1 cellular context compared by ENCODE assay signal in genomic region chr10:28949005-28950004, GRCh38.
A peak's percentile ranks its signal among the peaks of the same experiment; 100 is the strongest.
TF ChIP-seq lines count a peak whose summit lies in the region.

No MANE protein-coding gene starts in this region.

TF ChIP-seq in K562, 482 proteins besides CTCF, POLR2A, EP300 and RAD21 (continued from another document and continues in another):
- TF ChIP-seq, protein P1, sequence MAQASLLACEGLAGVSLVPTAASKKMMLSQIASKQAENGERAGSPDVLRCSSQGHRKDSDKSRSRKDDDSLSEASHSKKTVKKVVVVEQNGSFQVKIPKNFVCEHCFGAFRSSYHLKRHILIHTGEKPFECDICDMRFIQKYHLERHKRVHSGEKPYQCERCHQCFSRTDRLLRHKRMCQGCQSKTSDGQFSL (CRISPR knock-in tag; IDR thresholded peaks at IDR 0.05) = 0 out of 2 replicates have a peak, but pooled peaks have one; percentile 20
- TF ChIP-seq, protein P1 (tag; IDR thresholded peaks at IDR 0.05) = peak in 1 of 2 experiments; percentile 53; a peak in 1 of 4 replicates
- TF ChIP-seq, protein P2, sequence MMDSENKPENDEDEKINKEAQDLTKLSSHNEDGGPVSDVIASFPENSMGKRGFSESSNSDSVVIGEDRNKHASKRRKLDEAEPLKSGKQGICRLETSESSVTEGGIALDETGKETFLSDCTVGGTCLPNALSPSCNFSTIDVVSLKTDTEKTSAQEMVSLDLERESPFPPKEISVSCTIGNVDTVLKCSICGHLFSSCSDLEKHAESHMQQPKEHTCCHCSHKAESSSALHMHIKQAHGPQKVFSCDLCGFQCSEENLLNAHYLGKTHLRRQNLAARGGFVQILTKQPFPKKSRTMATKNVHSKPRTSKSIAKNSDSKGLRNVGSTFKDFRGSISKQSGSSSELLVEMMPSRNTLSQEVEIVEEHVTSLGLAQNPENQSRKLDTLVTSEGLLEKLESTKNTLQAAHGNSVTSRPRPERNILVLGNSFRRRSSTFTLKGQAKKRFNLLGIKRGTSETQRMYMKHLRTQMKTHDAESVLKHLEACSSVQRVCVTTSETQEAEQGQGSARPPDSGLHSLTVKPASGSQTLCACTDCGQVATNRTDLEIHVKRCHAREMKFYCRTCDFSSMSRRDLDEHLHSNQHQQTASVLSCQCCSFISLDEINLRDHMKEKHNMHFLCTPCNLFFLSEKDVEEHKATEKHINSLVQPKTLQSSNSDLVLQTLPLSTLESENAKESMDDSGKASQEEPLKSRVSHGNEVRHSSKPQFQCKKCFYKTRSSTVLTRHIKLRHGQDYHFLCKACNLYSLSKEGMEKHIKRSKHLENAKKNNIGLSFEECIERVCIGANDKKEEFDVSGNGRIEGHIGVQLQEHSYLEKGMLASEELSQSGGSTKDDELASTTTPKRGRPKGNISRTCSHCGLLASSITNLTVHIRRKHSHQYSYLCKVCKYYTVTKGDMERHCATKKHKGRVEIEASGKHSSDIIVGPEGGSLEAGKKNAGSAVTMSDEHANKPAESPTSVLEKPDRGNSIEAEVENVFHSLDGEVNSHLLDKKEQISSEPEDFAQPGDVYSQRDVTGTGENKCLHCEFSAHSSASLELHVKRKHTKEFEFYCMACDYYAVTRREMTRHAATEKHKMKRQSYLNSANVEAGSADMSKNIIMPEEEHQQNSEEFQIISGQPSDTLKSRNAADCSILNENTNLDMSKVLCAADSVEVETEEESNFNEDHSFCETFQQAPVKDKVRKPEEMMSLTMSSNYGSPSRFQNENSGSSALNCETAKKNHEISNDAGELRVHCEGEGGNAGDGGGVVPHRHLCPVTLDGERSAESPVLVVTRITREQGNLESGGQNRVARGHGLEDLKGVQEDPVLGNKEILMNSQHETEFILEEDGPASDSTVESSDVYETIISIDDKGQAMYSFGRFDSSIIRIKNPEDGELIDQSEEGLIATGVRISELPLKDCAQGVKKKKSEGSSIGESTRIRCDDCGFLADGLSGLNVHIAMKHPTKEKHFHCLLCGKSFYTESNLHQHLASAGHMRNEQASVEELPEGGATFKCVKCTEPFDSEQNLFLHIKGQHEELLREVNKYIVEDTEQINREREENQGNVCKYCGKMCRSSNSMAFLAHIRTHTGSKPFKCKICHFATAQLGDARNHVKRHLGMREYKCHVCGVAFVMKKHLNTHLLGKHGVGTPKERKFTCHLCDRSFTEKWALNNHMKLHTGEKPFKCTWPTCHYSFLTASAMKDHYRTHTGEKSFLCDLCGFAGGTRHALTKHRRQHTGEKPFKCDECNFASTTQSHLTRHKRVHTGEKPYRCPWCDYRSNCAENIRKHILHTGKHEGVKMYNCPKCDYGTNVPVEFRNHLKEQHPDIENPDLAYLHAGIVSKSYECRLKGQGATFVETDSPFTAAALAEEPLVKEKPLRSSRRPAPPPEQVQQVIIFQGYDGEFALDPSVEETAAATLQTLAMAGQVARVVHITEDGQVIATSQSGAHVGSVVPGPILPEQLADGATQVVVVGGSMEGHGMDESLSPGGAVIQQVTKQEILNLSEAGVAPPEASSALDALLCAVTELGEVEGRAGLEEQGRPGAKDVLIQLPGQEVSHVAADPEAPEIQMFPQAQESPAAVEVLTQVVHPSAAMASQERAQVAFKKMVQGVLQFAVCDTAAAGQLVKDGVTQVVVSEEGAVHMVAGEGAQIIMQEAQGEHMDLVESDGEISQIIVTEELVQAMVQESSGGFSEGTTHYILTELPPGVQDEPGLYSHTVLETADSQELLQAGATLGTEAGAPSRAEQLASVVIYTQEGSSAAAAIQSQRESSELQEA (IDR thresholded peaks at IDR 0.05; ENCODE audit: low read depth) = no peak
- TF ChIP-seq PBX2 (CRISPR knock-in tag; IDR thresholded peaks at IDR 0.05; ENCODE audit: low read depth) (no peak), PBX2 (tag; conservative IDR thresholded peaks at IDR 0.05; ENCODE audit: low read depth) (no peak), SMAD3 (CRISPR knock-in tag; conservative IDR thresholded peaks at IDR 0.05) (0 out of 2 replicates have a peak, but pooled peaks have one; percentile 17), ZNF766 (CRISPR knock-in tag; conservative IDR thresholded peaks at IDR 0.05) (no peak), FOXK2 (conservative IDR thresholded peaks at IDR 0.05 in 1 of 2, IDR thresholded peaks at IDR 0.05 in 1 of 2; ENCODE audit: low read depth in 2 of 2) (no peak), ZNF197 (CRISPR knock-in tag; IDR thresholded peaks at IDR 0.05; ENCODE audit: low read depth) (peak; percentile 28; the same call in 1 of the 2 replicates), PHF20 (IDR thresholded peaks at IDR 0.05; ENCODE audit: partially characterized antibody) (no peak), MTF1 (CRISPR knock-in tag; IDR thresholded peaks at IDR 0.05; ENCODE audit: borderline replicate concordance) (no peak), GABPA (tag; conservative IDR thresholded peaks at IDR 0.05; ENCODE audit: low read depth) (peak; percentile 41), MBD1 (CRISPR knock-in tag; IDR thresholded peaks at IDR 0.05) (no peak), PTRF (tag; IDR thresholded peaks at IDR 0.05) (no peak), YY1 (IDR thresholded peaks at IDR 0.05; ENCODE audit: borderline replicate concordance in 1 of 3, control insufficient read depth in 1 of 3, extremely low read depth in 1 of 3, insufficient read depth in 3 of 3, insufficient read length in 1 of 3, insufficient replicate concordance in 2 of 3, low read depth in 1 of 3, low read length in 2 of 3) (no peak), CHCHD3 (CRISPR knock-in tag; IDR thresholded peaks at IDR 0.05) (no peak), TBL1XR1 (IDR thresholded peaks at IDR 0.05; ENCODE audit: low read length in 2 of 2) (no peak), POLR2B (IDR thresholded peaks at IDR 0.05; ENCODE audit: low read depth, partially characterized antibody) (no peak), SMARCA4 (IDR thresholded peaks at IDR 0.05) (peak; percentile 33; the same call in 1 of the 2 replicates), XRCC4 (IDR thresholded peaks at IDR 0.05; ENCODE audit: extremely low read depth, insufficient read depth, insufficient read length) (no peak), NR2C1 (IDR thresholded peaks at IDR 0.05) (no peak), NR2C1 (tag; IDR thresholded peaks at IDR 0.05) (peak; percentile 47), POLR2AphosphoS2 (IDR thresholded peaks at IDR 0.05; ENCODE audit: low read length) (no peak), KLF6 (CRISPR knock-in tag; IDR thresholded peaks at IDR 0.05; ENCODE audit: borderline replicate concordance) (0 out of 2 replicates have a peak, but pooled peaks have one; percentile 10), FOS (IDR thresholded peaks at IDR 0.05; ENCODE audit: extremely low read depth, insufficient read length) (no peak), CBFA2T3 (IDR thresholded peaks at IDR 0.05) (no peak)
- TF ChIP-seq, protein P3, sequence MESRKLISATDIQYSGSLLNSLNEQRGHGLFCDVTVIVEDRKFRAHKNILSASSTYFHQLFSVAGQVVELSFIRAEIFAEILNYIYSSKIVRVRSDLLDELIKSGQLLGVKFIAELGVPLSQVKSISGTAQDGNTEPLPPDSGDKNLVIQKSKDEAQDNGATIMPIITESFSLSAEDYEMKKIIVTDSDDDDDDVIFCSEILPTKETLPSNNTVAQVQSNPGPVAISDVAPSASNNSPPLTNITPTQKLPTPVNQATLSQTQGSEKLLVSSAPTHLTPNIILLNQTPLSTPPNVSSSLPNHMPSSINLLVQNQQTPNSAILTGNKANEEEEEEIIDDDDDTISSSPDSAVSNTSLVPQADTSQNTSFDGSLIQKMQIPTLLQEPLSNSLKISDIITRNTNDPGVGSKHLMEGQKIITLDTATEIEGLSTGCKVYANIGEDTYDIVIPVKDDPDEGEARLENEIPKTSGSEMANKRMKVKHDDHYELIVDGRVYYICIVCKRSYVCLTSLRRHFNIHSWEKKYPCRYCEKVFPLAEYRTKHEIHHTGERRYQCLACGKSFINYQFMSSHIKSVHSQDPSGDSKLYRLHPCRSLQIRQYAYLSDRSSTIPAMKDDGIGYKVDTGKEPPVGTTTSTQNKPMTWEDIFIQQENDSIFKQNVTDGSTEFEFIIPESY (CRISPR knock-in tag; IDR thresholded peaks at IDR 0.05) = no peak
- TF ChIP-seq, protein P4, sequence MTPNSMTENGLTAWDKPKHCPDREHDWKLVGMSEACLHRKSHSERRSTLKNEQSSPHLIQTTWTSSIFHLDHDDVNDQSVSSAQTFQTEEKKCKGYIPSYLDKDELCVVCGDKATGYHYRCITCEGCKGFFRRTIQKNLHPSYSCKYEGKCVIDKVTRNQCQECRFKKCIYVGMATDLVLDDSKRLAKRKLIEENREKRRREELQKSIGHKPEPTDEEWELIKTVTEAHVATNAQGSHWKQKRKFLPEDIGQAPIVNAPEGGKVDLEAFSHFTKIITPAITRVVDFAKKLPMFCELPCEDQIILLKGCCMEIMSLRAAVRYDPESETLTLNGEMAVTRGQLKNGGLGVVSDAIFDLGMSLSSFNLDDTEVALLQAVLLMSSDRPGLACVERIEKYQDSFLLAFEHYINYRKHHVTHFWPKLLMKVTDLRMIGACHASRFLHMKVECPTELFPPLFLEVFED (CRISPR knock-in tag; conservative IDR thresholded peaks at IDR 0.05) = no peak
- TF ChIP-seq, protein P5, sequence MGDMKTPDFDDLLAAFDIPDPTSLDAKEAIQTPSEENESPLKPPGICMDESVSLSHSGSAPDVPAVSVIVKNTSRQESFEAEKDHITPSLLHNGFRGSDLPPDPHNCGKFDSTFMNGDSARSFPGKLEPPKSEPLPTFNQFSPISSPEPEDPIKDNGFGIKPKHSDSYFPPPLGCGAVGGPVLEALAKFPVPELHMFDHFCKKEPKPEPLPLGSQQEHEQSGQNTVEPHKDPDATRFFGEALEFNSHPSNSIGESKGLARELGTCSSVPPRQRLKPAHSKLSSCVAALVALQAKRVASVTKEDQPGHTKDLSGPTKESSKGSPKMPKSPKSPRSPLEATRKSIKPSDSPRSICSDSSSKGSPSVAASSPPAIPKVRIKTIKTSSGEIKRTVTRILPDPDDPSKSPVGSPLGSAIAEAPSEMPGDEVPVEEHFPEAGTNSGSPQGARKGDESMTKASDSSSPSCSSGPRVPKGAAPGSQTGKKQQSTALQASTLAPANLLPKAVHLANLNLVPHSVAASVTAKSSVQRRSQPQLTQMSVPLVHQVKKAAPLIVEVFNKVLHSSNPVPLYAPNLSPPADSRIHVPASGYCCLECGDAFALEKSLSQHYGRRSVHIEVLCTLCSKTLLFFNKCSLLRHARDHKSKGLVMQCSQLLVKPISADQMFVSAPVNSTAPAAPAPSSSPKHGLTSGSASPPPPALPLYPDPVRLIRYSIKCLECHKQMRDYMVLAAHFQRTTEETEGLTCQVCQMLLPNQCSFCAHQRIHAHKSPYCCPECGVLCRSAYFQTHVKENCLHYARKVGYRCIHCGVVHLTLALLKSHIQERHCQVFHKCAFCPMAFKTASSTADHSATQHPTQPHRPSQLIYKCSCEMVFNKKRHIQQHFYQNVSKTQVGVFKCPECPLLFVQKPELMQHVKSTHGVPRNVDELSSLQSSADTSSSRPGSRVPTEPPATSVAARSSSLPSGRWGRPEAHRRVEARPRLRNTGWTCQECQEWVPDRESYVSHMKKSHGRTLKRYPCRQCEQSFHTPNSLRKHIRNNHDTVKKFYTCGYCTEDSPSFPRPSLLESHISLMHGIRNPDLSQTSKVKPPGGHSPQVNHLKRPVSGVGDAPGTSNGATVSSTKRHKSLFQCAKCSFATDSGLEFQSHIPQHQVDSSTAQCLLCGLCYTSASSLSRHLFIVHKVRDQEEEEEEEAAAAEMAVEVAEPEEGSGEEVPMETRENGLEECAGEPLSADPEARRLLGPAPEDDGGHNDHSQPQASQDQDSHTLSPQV (IDR thresholded peaks at IDR 0.05) = no peak
- TF ChIP-seq, protein P6, sequence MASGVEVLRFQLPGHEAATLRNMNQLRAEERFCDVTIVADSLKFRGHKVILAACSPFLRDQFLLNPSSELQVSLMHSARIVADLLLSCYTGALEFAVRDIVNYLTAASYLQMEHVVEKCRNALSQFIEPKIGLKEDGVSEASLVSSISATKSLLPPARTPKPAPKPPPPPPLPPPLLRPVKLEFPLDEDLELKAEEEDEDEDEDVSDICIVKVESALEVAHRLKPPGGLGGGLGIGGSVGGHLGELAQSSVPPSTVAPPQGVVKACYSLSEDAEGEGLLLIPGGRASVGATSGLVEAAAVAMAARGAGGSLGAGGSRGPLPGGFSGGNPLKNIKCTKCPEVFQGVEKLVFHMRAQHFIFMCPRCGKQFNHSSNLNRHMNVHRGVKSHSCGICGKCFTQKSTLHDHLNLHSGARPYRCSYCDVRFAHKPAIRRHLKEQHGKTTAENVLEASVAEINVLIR (CRISPR knock-in tag; IDR thresholded peaks at IDR 0.05) = no peak
